28 cellular contexts compared by ENCODE assay signal in genomic region chr2:86430368-86430767, GRCh38.
"Had no signal": no experiment of that assay in that cellular context is flagged by ENCODE, and none has a peak within 500 bp of the region (broad histone marks: within the 10 kb centered on the region; RNA-seq: fewer than 3 reads in every experiment).

No MANE protein-coding gene starts in this region.

- H3K9me3 ChIP-seq: colonic mucosa, esophagus muscularis mucosa, gastrocnemius medialis had no signal

- DNase-seq: colonic mucosa; cortex of kidney; dermis blood vessel endothelial cell; dorsolateral prefrontal cortex; effector CD4-positive, alpha-beta T cell; effector CD8-positive, alpha-beta T cell; effector memory CD4-positive, alpha-beta T cell; effector memory CD8-positive, alpha-beta T cell; endodermal cell; erythroblast; esophagus squamous epithelium; foreskin fibroblast; foreskin keratinocyte; foreskin melanocyte; gastrocnemius medialis; glutamatergic neuron; head of caudate nucleus; heart left ventricle; heart right ventricle had no signal

- H3K36me3 ChIP-seq: colonic mucosa, esophagus muscularis mucosa, esophagus squamous epithelium, gastrocnemius medialis, gastroesophageal sphincter, heart left ventricle, heart right ventricle had no signal

- H3K4me2 ChIP-seq: hepatocyte had no signal

- FAIRE-seq: endometrium, endothelial cell of umbilical vein had no signal

- H3K4me1 Mint-ChIP-seq: endodermal cell had no signal

- H3K27me3 ChIP-seq: colonic mucosa, dorsolateral prefrontal cortex, esophagus muscularis mucosa, foreskin keratinocyte, gastrocnemius medialis, gastroesophageal sphincter, hepatocyte had no signal

- H3K4me3 ChIP-seq: colonic mucosa, coronary artery, dorsolateral prefrontal cortex, esophagus muscularis mucosa, esophagus squamous epithelium, gastrocnemius medialis, gastroesophageal sphincter, heart left ventricle, heart right ventricle, hepatocyte had no signal

- H3K4me3 Mint-ChIP-seq: dendritic cell treated with granulocyte-macrophage colony-stimulating factor and Interleukin-4, amounts not matched to agents 40 ng/mL and 50 ng/mL, for 4 days; effector memory CD8-positive, alpha-beta T cell; endodermal cell had no signal

- H3K79me2 ChIP-seq: hepatocyte had no signal

- H3K27ac ChIP-seq: colonic mucosa, coronary artery, dorsolateral prefrontal cortex, epithelial cell of prostate, esophagus muscularis mucosa, esophagus squamous epithelium, foreskin keratinocyte, gastrocnemius medialis, gastroesophageal sphincter, heart left ventricle, heart right ventricle, hepatocyte had no signal

- H2AFZ ChIP-seq: hepatocyte had no signal

- H3K27me3 Mint-ChIP-seq: dendritic cell treated with granulocyte-macrophage colony-stimulating factor and Interleukin-4, amounts not matched to agents 40 ng/mL and 50 ng/mL, for 4 days had no signal

- ATAC-seq: effector memory CD8-positive, alpha-beta T cell; esophagus mucosa; foreskin keratinocyte; gastrocnemius medialis; gastroesophageal sphincter; heart left ventricle; heart right ventricle had no signal

- H3K9me3 Mint-ChIP-seq: effector memory CD8-positive, alpha-beta T cell had no signal

- H3K27ac Mint-ChIP-seq: dendritic cell treated with granulocyte-macrophage colony-stimulating factor and Interleukin-4, amounts not matched to agents 40 ng/mL and 50 ng/mL, for 4 days; effector memory CD8-positive, alpha-beta T cell; endodermal cell had no signal

- H3K4me1 ChIP-seq: colonic mucosa, esophagus muscularis mucosa, foreskin keratinocyte, gastrocnemius medialis, gastroesophageal sphincter, heart left ventricle, heart right ventricle had no signal
